4 cellular contexts compared by ENCODE assay signal in genomic region chr2:385061-385460, GRCh38.
"Had no signal": no experiment of that assay in that cellular context is flagged by ENCODE, and none has a peak within 500 bp of the region (broad histone marks: within the 10 kb centered on the region; RNA-seq: fewer than 3 reads in every experiment).

No MANE protein-coding gene starts in this region.

- H3K4me3 Mint-ChIP-seq: GM23338, H9 had no signal

- ATAC-seq: GM23338, K562 had no signal

- H3K27ac Mint-ChIP-seq: GM23338 had no signal

- H3K9me3 Mint-ChIP-seq: GM23338 had no signal

- H3K4me3 ChIP-seq: GM23338, K562 had no signal

- H3K4me2 ChIP-seq: GM23338 had no signal

- DNase-seq: H9, HCEC 1CT had no signal
